Comparison of ENCODE assay signal across 26 cellular contexts in genomic region chr15:68501616-68502015, GRCh38.
"Had no signal": no experiment of that assay in that cellular context is flagged by ENCODE, and none has a peak within 500 bp of the region (broad histone marks: within the 10 kb centered on the region; RNA-seq: fewer than 3 reads in every experiment).

No MANE protein-coding gene starts in this region.

- H3K9me3 ChIP-seq: lower lobe of right lung, ovary, psoas muscle, sigmoid colon, testis, tibial nerve, upper lobe of left lung had no signal

- H3K4me1 ChIP-seq: lower lobe of right lung, neural progenitor cell, psoas muscle, testis, upper lobe of left lung had no signal

- H3K27ac Mint-ChIP-seq: immature natural killer cell; natural killer cell treated with Interleukin-12 subunit alpha and Interleukin-12 subunit beta and Interleukin-15 and Interleukin-18, amount 100 ng/mL, for 72 hours; neural progenitor cell; stimulated activated memory B cell treated with anti-CD40 and anti-IgM and Interleukin-4, amounts not matched to agents 10 μg/mL and 1 μg/mL and 100 μg/mL, for 72 hours had no signal

- FAIRE-seq: colon, frontal cortex had no signal

- H3K9me3 Mint-ChIP-seq: immature natural killer cell; natural killer cell treated with Interleukin-12 subunit alpha and Interleukin-12 subunit beta and Interleukin-15 and Interleukin-18, amount 100 ng/mL, for 72 hours; neural progenitor cell; stimulated activated memory B cell treated with anti-CD40 and anti-IgM and Interleukin-4, amounts not matched to agents 10 μg/mL and 1 μg/mL and 100 μg/mL, for 72 hours had no signal

- H3K4me1 Mint-ChIP-seq: immature natural killer cell; naive B cell; stimulated activated memory B cell treated with anti-CD40 and anti-IgM and Interleukin-4, amounts not matched to agents 10 μg/mL and 1 μg/mL and 100 μg/mL, for 72 hours had no signal

- H3K4me3 ChIP-seq: dorsolateral prefrontal cortex, lower lobe of right lung, neural progenitor cell, ovary, psoas muscle, sigmoid colon, testis, tibial nerve, upper lobe of left lung had no signal

- H3K4me3 Mint-ChIP-seq: immature natural killer cell; naive B cell; natural killer cell treated with Interleukin-12 subunit alpha and Interleukin-12 subunit beta and Interleukin-15 and Interleukin-18, amount 100 ng/mL, for 72 hours; neural progenitor cell; stimulated activated memory B cell treated with anti-CD40 and anti-IgM and Interleukin-4, amounts not matched to agents 10 μg/mL and 1 μg/mL and 100 μg/mL, for 72 hours had no signal

- H3K27ac ChIP-seq: dorsolateral prefrontal cortex, lower lobe of right lung, neural progenitor cell, ovary, psoas muscle, sigmoid colon, testis, tibial nerve, upper lobe of left lung had no signal

- ATAC-seq: left colon; lower lobe of right lung; natural killer cell treated with Interleukin-12 subunit alpha and Interleukin-12 subunit beta and Interleukin-15 and Interleukin-18, amount 100 ng/mL, for 72 hours; psoas muscle; stimulated activated memory B cell treated with anti-CD40 and anti-IgM and Interleukin-4, amounts not matched to agents 10 μg/mL and 1 μg/mL and 100 μg/mL, for 72 hours; stimulated activated naive CD8-positive, alpha-beta T cell treated with anti-CD3 and anti-CD28 coated beads, Interleukin-15, Interleukin-2, amounts not matched to agents 100 U/mL and 50 U/mL, for 24 hours had no signal

- H3K4me2 ChIP-seq: neural progenitor cell had no signal

- H3K36me3 ChIP-seq: lower lobe of right lung, neural progenitor cell, ovary, sigmoid colon, tibial nerve, upper lobe of left lung had no signal

- H2AFZ ChIP-seq: neural progenitor cell had no signal

- H3K36me3 Mint-ChIP-seq: immature natural killer cell; naive B cell; natural killer cell treated with Interleukin-12 subunit alpha and Interleukin-12 subunit beta and Interleukin-15 and Interleukin-18, amount 100 ng/mL, for 72 hours; neural progenitor cell; stimulated activated memory B cell treated with anti-CD40 and anti-IgM and Interleukin-4, amounts not matched to agents 10 μg/mL and 1 μg/mL and 100 μg/mL, for 72 hours had no signal

- H3K27me3 ChIP-seq: dorsolateral prefrontal cortex, neural progenitor cell, ovary, testis, tibial nerve, upper lobe of left lung had no signal

- DNase-seq: dorsolateral prefrontal cortex; effector CD4-positive, alpha-beta T cell; hypothalamus; immature natural killer cell; islet precursor cell; kidney glomerular epithelial cell; left colon; left ventricle myocardium superior; lower lobe of right lung; naive B cell; ovary; posterior cingulate gyrus; psoas muscle; right cardiac atrium; sigmoid colon; stimulated activated CD4-positive, alpha-beta T cell treated with anti-CD3 and anti-CD28 coated beads, Interleukin-4, amount 100 ng/mL, for 4 hours; stimulated activated naive CD8-positive, alpha-beta T cell treated with anti-CD3 and anti-CD28 coated beads, Interleukin-15, Interleukin-2, amounts not matched to agents 100 U/mL and 50 U/mL, for 24 hours; substantia nigra; testis had no signal

- H3K9ac ChIP-seq: neural progenitor cell had no signal
